Comparison of ENCODE assay signal across 1 cellular context in the genomic region with DNA sequence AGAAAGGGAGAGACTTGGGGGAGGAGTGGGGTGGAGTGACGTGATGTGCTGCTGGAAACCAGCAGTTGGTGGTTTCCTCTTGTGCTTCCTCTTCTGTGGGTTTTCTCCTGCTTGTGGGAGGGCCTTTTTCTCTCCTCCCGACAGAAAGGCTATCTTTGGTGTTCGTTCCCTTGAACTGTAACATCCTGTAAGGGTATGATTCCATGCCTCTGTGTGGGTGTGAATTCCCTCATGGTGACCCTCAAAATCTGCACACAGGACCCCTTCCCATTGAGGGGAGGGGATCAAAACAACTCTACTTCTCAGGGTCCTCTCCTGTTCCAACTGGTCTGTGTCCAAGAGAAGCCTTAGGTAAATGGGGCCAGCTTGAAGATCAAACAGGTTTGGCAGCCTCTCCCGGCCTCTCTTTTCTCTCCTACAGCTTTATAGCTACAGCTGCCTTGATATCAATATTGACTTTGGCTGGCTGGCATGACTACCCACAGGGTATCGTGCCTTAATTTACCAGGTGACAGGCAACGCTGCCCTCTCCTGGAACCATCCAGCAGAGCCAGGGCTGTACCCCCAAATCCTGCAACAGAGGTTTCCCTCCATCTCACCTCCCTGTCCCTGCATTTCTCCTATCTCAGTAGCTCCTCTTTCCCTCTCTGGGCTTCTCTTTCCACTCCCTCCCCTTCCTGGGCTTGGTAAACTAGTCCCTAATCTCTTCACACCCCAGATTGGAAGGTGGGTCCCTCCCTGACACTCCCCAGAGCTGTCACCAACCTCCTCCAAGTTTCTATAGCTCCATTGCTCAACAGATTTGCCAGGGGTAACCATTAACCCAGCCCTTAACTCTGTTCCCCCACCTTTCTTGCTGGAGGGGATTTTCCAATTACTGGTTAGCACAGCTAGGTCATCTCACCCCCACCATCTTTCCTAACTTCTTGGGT.
A peak's percentile ranks its signal among the peaks of the same experiment; 100 is the strongest.
TF ChIP-seq lines count a peak whose summit lies in the region.

No MANE protein-coding gene starts in this region.

TF ChIP-seq in HepG2, 621 proteins besides CTCF, POLR2A, EP300 and RAD21 (continued from another document and continues in another):
- 0 out of 2 replicates have a peak, but pooled peaks have one; percentile 44 for TF ChIP-seq ZFP82 (CRISPR knock-in tag; IDR thresholded peaks at IDR 0.05; ENCODE audit: borderline replicate concordance)
- TF ChIP-seq, protein P1, sequence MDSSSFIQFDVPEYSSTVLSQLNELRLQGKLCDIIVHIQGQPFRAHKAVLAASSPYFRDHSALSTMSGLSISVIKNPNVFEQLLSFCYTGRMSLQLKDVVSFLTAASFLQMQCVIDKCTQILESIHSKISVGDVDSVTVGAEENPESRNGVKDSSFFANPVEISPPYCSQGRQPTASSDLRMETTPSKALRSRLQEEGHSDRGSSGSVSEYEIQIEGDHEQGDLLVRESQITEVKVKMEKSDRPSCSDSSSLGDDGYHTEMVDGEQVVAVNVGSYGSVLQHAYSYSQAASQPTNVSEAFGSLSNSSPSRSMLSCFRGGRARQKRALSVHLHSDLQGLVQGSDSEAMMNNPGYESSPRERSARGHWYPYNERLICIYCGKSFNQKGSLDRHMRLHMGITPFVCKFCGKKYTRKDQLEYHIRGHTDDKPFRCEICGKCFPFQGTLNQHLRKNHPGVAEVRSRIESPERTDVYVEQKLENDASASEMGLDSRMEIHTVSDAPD (CRISPR knock-in tag; IDR thresholded peaks at IDR 0.05) = peak; percentile 78; the same call in 1 of the 2 replicates
- TF ChIP-seq MTA1 (CRISPR knock-in tag; IDR thresholded peaks at IDR 0.05; ENCODE audit: borderline replicate concordance) = peak; percentile 66; the same call in 1 of the 2 replicates
- TF ChIP-seq SIX4 (CRISPR knock-in tag; IDR thresholded peaks at IDR 0.05) = peak; percentile 60
- TF ChIP-seq, protein P2, sequence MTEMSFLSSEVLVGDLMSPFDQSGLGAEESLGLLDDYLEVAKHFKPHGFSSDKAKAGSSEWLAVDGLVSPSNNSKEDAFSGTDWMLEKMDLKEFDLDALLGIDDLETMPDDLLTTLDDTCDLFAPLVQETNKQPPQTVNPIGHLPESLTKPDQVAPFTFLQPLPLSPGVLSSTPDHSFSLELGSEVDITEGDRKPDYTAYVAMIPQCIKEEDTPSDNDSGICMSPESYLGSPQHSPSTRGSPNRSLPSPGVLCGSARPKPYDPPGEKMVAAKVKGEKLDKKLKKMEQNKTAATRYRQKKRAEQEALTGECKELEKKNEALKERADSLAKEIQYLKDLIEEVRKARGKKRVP (CRISPR knock-in tag; IDR thresholded peaks at IDR 0.05) = peak in 1 of 2 experiments; percentile 55; a peak in 1 of 4 replicates
- TF ChIP-seq NFIC (IDR thresholded peaks at IDR 0.05; ENCODE audit: low read length) = no peak
- 0 out of 2 replicates have a peak, but pooled peaks have one; percentile 14 for TF ChIP-seq ARNTL (CRISPR knock-in tag; IDR thresholded peaks at IDR 0.05)
- TF ChIP-seq TSC22D2 (CRISPR knock-in tag; IDR thresholded peaks at IDR 0.05; ENCODE audit: borderline replicate concordance) = 0 out of 2 replicates have a peak, but pooled peaks have one; percentile 77
- TF ChIP-seq TOE1 (CRISPR knock-in tag; IDR thresholded peaks at IDR 0.05) = 0 out of 2 replicates have a peak, but pooled peaks have one; percentile 91
- 0 out of 2 replicates have a peak, but pooled peaks have one; percentile 65 for TF ChIP-seq LCORL (IDR thresholded peaks at IDR 0.05)
- TF ChIP-seq LCORL (CRISPR knock-in tag; IDR thresholded peaks at IDR 0.05) = peak; percentile 74; the same call in 1 of the 2 replicates
- no peak for TF ChIP-seq TBP (CRISPR knock-in tag; IDR thresholded peaks at IDR 0.05)
- 0 out of 2 replicates have a peak, but pooled peaks have one; percentile 13 for TF ChIP-seq SMAD3 (CRISPR knock-in tag; IDR thresholded peaks at IDR 0.05)
- TF ChIP-seq, protein P3, sequence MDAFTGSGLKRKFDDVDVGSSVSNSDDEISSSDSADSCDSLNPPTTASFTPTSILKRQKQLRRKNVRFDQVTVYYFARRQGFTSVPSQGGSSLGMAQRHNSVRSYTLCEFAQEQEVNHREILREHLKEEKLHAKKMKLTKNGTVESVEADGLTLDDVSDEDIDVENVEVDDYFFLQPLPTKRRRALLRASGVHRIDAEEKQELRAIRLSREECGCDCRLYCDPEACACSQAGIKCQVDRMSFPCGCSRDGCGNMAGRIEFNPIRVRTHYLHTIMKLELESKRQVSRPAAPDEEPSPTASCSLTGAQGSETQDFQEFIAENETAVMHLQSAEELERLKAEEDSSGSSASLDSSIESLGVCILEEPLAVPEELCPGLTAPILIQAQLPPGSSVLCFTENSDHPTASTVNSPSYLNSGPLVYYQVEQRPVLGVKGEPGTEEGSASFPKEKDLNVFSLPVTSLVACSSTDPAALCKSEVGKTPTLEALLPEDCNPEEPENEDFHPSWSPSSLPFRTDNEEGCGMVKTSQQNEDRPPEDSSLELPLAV (CRISPR knock-in tag; conservative IDR thresholded peaks at IDR 0.05; ENCODE audit: low read depth) = 0 out of 2 replicates have a peak, but pooled peaks have one; percentile 38
- TF ChIP-seq GTF3A (CRISPR knock-in tag; conservative IDR thresholded peaks at IDR 0.05) = no peak
- peak; percentile 56 for TF ChIP-seq IRF2 (CRISPR knock-in tag; IDR thresholded peaks at IDR 0.05)
- TF ChIP-seq XRCC5 (optimal IDR thresholded peaks at IDR 0.05; ENCODE audit: low read length) = peak; percentile 13
- TF ChIP-seq SMAD9 (CRISPR knock-in tag; IDR thresholded peaks at IDR 0.05) = no peak
- 0 out of 2 replicates have a peak, but pooled peaks have one; percentile 35 for TF ChIP-seq ZNF782 (CRISPR knock-in tag; IDR thresholded peaks at IDR 0.05; ENCODE audit: borderline replicate concordance)
- TF ChIP-seq, protein P4, sequence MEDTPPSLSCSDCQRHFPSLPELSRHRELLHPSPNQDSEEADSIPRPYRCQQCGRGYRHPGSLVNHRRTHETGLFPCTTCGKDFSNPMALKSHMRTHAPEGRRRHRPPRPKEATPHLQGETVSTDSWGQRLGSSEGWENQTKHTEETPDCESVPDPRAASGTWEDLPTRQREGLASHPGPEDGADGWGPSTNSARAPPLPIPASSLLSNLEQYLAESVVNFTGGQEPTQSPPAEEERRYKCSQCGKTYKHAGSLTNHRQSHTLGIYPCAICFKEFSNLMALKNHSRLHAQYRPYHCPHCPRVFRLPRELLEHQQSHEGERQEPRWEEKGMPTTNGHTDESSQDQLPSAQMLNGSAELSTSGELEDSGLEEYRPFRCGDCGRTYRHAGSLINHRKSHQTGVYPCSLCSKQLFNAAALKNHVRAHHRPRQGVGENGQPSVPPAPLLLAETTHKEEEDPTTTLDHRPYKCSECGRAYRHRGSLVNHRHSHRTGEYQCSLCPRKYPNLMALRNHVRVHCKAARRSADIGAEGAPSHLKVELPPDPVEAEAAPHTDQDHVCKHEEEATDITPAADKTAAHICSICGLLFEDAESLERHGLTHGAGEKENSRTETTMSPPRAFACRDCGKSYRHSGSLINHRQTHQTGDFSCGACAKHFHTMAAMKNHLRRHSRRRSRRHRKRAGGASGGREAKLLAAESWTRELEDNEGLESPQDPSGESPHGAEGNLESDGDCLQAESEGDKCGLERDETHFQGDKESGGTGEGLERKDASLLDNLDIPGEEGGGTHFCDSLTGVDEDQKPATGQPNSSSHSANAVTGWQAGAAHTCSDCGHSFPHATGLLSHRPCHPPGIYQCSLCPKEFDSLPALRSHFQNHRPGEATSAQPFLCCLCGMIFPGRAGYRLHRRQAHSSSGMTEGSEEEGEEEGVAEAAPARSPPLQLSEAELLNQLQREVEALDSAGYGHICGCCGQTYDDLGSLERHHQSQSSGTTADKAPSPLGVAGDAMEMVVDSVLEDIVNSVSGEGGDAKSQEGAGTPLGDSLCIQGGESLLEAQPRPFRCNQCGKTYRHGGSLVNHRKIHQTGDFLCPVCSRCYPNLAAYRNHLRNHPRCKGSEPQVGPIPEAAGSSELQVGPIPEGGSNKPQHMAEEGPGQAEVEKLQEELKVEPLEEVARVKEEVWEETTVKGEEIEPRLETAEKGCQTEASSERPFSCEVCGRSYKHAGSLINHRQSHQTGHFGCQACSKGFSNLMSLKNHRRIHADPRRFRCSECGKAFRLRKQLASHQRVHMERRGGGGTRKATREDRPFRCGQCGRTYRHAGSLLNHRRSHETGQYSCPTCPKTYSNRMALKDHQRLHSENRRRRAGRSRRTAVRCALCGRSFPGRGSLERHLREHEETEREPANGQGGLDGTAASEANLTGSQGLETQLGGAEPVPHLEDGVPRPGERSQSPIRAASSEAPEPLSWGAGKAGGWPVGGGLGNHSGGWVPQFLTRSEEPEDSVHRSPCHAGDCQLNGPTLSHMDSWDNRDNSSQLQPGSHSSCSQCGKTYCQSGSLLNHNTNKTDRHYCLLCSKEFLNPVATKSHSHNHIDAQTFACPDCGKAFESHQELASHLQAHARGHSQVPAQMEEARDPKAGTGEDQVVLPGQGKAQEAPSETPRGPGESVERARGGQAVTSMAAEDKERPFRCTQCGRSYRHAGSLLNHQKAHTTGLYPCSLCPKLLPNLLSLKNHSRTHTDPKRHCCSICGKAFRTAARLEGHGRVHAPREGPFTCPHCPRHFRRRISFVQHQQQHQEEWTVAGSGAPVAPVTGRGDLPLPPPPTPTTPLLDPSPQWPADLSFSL (CRISPR knock-in tag; IDR thresholded peaks at IDR 0.05) = peak; percentile 73; the same call in 1 of the 2 replicates
- no peak for TF ChIP-seq GABPA (IDR thresholded peaks at IDR 0.05; ENCODE audit: low read depth, low read length)
- peak; percentile 38 for TF ChIP-seq GABPA (CRISPR knock-in tag; IDR thresholded peaks at IDR 0.05; ENCODE audit: low read depth)
- TF ChIP-seq CREM (IDR thresholded peaks at IDR 0.05) = peak; percentile 68
- no peak for TF ChIP-seq CREM (CRISPR knock-in tag; IDR thresholded peaks at IDR 0.05)
- TF ChIP-seq ZNF331 (CRISPR knock-in tag; IDR thresholded peaks at IDR 0.05) = peak; percentile 88; the same call in 1 of the 2 replicates
- 0 out of 2 replicates have a peak, but pooled peaks have one; percentile 46 for TF ChIP-seq ZNF224 (CRISPR knock-in tag; IDR thresholded peaks at IDR 0.05)
- peak; percentile 77 for TF ChIP-seq HOXA5 (CRISPR knock-in tag; IDR thresholded peaks at IDR 0.05)
- no peak for TF ChIP-seq NR2F2 (IDR thresholded peaks at IDR 0.05; ENCODE audit: borderline replicate concordance, low read depth)
- TF ChIP-seq ZNF564 (CRISPR knock-in tag; IDR thresholded peaks at IDR 0.05) = 0 out of 2 replicates have a peak, but pooled peaks have one; percentile 46
- peak; percentile 8; the same call in 1 of the 2 replicates for TF ChIP-seq ZBTB7A (CRISPR knock-in tag; IDR thresholded peaks at IDR 0.05)
- TF ChIP-seq, protein P5, sequence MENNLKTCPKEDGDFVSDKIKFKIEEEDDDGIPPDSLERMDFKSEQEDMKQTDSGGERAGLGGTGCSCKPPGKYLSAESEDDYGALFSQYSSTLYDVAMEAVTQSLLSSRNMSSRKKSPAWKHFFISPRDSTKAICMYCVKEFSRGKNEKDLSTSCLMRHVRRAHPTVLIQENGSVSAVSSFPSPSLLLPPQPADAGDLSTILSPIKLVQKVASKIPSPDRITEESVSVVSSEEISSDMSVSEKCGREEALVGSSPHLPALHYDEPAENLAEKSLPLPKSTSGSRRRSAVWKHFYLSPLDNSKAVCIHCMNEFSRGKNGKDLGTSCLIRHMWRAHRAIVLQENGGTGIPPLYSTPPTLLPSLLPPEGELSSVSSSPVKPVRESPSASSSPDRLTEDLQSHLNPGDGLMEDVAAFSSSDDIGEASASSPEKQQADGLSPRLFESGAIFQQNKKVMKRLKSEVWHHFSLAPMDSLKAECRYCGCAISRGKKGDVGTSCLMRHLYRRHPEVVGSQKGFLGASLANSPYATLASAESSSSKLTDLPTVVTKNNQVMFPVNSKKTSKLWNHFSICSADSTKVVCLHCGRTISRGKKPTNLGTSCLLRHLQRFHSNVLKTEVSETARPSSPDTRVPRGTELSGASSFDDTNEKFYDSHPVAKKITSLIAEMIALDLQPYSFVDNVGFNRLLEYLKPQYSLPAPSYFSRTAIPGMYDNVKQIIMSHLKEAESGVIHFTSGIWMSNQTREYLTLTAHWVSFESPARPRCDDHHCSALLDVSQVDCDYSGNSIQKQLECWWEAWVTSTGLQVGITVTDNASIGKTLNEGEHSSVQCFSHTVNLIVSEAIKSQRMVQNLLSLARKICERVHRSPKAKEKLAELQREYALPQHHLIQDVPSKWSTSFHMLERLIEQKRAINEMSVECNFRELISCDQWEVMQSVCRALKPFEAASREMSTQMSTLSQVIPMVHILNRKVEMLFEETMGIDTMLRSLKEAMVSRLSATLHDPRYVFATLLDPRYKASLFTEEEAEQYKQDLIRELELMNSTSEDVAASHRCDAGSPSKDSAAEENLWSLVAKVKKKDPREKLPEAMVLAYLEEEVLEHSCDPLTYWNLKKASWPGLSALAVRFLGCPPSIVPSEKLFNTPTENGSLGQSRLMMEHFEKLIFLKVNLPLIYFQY (CRISPR knock-in tag; IDR thresholded peaks at IDR 0.05; ENCODE audit: borderline replicate concordance) = peak; percentile 79
- TF ChIP-seq ZNF788 (CRISPR knock-in tag; IDR thresholded peaks at IDR 0.05; ENCODE audit: borderline replicate concordance) = peak; percentile 81; the same call in 1 of the 2 replicates
- TF ChIP-seq KDM1A (CRISPR knock-in tag; IDR thresholded peaks at IDR 0.05) = 0 out of 2 replicates have a peak, but pooled peaks have one; percentile 22
- TF ChIP-seq ZNF121 (CRISPR knock-in tag; IDR thresholded peaks at IDR 0.05) = no peak
- peak; percentile 89 for TF ChIP-seq NCOA2 (CRISPR knock-in tag; IDR thresholded peaks at IDR 0.05)
- TF ChIP-seq SIX1 (CRISPR knock-in tag; IDR thresholded peaks at IDR 0.05; ENCODE audit: borderline replicate concordance) = peak; percentile 52; the same call in 1 of the 2 replicates
- TF ChIP-seq RARA (CRISPR knock-in tag; IDR thresholded peaks at IDR 0.05) = peak; percentile 75
- peak; percentile 14 for TF ChIP-seq KLF9 (CRISPR knock-in tag; IDR thresholded peaks at IDR 0.05; ENCODE audit: low read depth)
- TF ChIP-seq, protein P6, sequence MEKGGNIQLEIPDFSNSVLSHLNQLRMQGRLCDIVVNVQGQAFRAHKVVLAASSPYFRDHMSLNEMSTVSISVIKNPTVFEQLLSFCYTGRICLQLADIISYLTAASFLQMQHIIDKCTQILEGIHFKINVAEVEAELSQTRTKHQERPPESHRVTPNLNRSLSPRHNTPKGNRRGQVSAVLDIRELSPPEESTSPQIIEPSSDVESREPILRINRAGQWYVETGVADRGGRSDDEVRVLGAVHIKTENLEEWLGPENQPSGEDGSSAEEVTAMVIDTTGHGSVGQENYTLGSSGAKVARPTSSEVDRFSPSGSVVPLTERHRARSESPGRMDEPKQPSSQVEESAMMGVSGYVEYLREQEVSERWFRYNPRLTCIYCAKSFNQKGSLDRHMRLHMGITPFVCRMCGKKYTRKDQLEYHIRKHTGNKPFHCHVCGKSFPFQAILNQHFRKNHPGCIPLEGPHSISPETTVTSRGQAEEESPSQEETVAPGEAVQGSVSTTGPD (CRISPR knock-in tag; IDR thresholded peaks at IDR 0.05) = 0 out of 2 replicates have a peak, but pooled peaks have one; percentile 37
- TF ChIP-seq, protein P7, sequence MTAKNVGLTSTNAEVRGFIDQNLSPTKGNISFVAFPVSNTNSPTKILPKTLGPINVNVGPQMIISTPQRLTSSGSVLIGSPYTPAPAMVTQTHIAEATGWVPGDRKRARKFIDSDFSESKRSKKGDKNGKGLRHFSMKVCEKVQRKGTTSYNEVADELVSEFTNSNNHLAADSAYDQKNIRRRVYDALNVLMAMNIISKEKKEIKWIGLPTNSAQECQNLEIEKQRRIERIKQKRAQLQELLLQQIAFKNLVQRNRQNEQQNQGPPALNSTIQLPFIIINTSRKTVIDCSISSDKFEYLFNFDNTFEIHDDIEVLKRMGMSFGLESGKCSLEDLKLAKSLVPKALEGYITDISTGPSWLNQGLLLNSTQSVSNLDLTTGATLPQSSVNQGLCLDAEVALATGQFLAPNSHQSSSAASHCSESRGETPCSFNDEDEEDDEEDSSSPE (CRISPR knock-in tag; IDR thresholded peaks at IDR 0.05) = peak; percentile 69
- peak; percentile 91 for TF ChIP-seq BCL6 (CRISPR knock-in tag; IDR thresholded peaks at IDR 0.05)
- peak; percentile 75 for TF ChIP-seq ZSCAN21 (CRISPR knock-in tag; IDR thresholded peaks at IDR 0.05; ENCODE audit: borderline replicate concordance)
